12 cellular contexts compared by ENCODE assay signal in the genomic region with DNA sequence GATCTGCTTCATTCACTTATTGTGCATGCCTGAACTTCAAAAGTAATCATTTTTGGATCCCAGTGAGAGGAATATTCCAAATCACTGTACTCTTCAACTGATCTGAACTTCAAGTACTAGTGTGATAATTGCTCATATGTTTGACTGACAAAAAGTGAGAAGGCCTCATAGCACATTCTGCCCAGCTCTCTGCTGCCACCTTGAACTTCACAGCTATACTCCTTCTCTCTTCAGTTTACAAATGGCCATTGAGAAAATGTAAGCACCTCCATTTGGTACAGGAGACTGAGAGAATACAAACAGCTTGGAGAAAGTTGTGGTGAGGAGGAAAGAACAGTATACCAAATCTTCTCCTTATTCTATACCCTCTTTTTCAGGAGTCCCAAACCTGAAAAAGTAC.
DNase-seq lines count a peak whose midpoint lies in the region; ATAC-seq and TF ChIP-seq lines count a peak whose summit lies in the region.
"Had no signal": no experiment of that assay in that cellular context is flagged by ENCODE, and none has a peak within 500 bp of the region (broad histone marks: within the 10 kb centered on the region; RNA-seq: fewer than 3 reads in every experiment).

No MANE protein-coding gene starts in this region.

- no peaks in the 10 kb centered on the region for H3K4me1 ChIP-seq in transverse colon
- H3K4me1 ChIP-seq: upper lobe of right lung had no signal

- intact Hi-C loops in transverse colon (cut with DNase I; ENCODE audit: low total_unique reads): no loop called here

- H3K27me3 ChIP-seq in transverse colon: no peaks in the 10 kb centered on the region
- H3K27me3 ChIP-seq: upper lobe of right lung had no signal

- no peak overlapping the region for H3K27ac ChIP-seq in transverse colon
- H3K27ac ChIP-seq: upper lobe of right lung had no signal

- no peaks in the 10 kb centered on the region for H3K9me3 ChIP-seq in transverse colon
- H3K9me3 ChIP-seq: upper lobe of right lung had no signal

- no peak for TF ChIP-seq POLR2A in transverse colon (IDR thresholded peaks at IDR 0.05)
- no peak for TF ChIP-seq POLR2A in erythroblast (IDR thresholded peaks at IDR 0.05; ENCODE audit: low read length)

- no peak for TF ChIP-seq EP300 in transverse colon (IDR thresholded peaks at IDR 0.05; ENCODE audit: low read depth)

- H3K36me3 ChIP-seq in transverse colon: no peaks in the 10 kb centered on the region
- H3K36me3 ChIP-seq: upper lobe of right lung had no signal

- in situ Hi-C loops in transverse colon (cut with MboI; ENCODE audit: low pct_ligation_motif_present in 1 of 4, low pct_unique_long_range_greater_than_20kb in 1 of 4, low sequenced_read_pairs in 3 of 4): no loop called here

- peak; percentile 13 for DNase-seq in DMS153 (lab: John Stamatoyannopoulos, UW)
- no peak for DNase-seq in DMS153 treated with DMSO at 0.1 percent for 48 hours (lab: John Stamatoyannopoulos, UW; ENCODE audit: unreplicated experiment)
- no peak for DNase-seq in LNCaP clone FGC (ENCODE audit: low read depth)
- DNase-seq in amniotic epithelial cell (ENCODE audit: low read depth): peak; percentile 12
- DNase-seq in left lobe of liver (ENCODE audit: low spot score): no peak
- no peak for DNase-seq in transverse colon
- no peak for DNase-seq in erythroblast (lab: John Stamatoyannopoulos, UW)
- DNase-seq: activated T-cell treated with anti-CD3 and anti-CD28 coated beads, Interleukin-2, amount 50 U/mL, for 72 hours; COR-L47; stimulated activated CD4-positive, alpha-beta T cell treated with anti-CD3 and anti-CD28 coated beads, Interleukin-2, amount 100 ng/mL, for 24 hours; upper lobe of right lung had no signal

- TF ChIP-seq CTCF in LNCaP clone FGC (IDR thresholded peaks at IDR 0.05; ENCODE audit: control insufficient read depth, extremely low read depth, insufficient read depth): 0 out of 2 replicates have a peak, but pooled peaks have one; percentile 22
- no peak for TF ChIP-seq CTCF in transverse colon (IDR thresholded peaks at IDR 0.05)

- H3K4me3 ChIP-seq in LNCaP clone FGC (ENCODE audit: low read depth, low read length) (no peak overlapping the region), transverse colon (no peak overlapping the region)
- H3K4me3 ChIP-seq: upper lobe of right lung had no signal

- ATAC-seq in left lobe of liver: peak; percentile 51
- ATAC-seq in GM21717 (IDR thresholded peaks at IDR 0.05; ENCODE audit: unreplicated experiment): no peak
- ATAC-seq: activated T-cell treated with anti-CD3 and anti-CD28 coated beads, Interleukin-2, amount 50 U/mL, for 72 hours; upper lobe of right lung had no signal

Comparison
In these comparisons a context has a peak if more than half of its experiments do, and no peak if none do; other contexts are left out.
1. DNase-seq: peak in DMS153 (single experiment) and amniotic epithelial cell (single experiment); none in DMS153 treated with DMSO at 0.1 percent for 48 hours (single experiment), LNCaP clone FGC (single experiment), left lobe of liver (single experiment), transverse colon (single experiment) and erythroblast (0 of 2).